In genomic region chr22:39319284-39320170, GRCh38 we compare ENCODE assay signal across 8 cellular contexts. TPM values are rescaled to one million over a fixed set of nuclear protein-coding genes. Genes with fewer than 3 reads are reported as not detected.
A peak's percentile ranks its signal among the peaks of the same experiment; 100 is the strongest.
DNase-seq lines count a peak whose midpoint lies in the region; ATAC-seq, FAIRE-seq and TF ChIP-seq lines count a peak whose summit lies in the region.

Gene RPL3, minus strand, starts transcription at chr22:39319623. Its CDS starts 26 bp downstream, at chr22:39319597.

- peak; percentile 97 for DNase-seq in AG09319 (ENCODE audit: extremely low read depth, low read depth)
- peak; percentile 95 for DNase-seq in NCI-H460 (ENCODE audit: extremely low read depth, low read depth)
- peak; percentile 97 for DNase-seq in activated CD4-positive, alpha-beta T cell treated with anti-CD3 and anti-CD28 coated beads for 1 hour
- peak; percentile 98 for DNase-seq in cerebellum (ENCODE audit: low spot score)
- peak; percentile 99 for DNase-seq in kidney
- peak; percentile 95 for DNase-seq in stimulated activated CD4-positive, alpha-beta T cell treated with anti-CD3 and anti-CD28 coated beads, Interleukin-15, amount 100 ng/mL, for 24 hours

- H3K4me3 ChIP-seq in kidney (ENCODE audit: low read length in 2 of 2), result peak within 1 kb of the TSS; percentile 93

- peaks cover 20 to 31% of the 10 kb centered on the region in 2 donors for H3K4me1 ChIP-seq in kidney (ENCODE audit: control insufficient read depth in 1 of 2, insufficient read depth in 1 of 2, low read depth in 1 of 2, low read length in 2 of 2)

- peaks cover 22 to 36% of the 10 kb centered on the region in 2 donors for H3K36me3 ChIP-seq in kidney (ENCODE audit: control insufficient read depth in 1 of 2, insufficient read depth in 2 of 2, low read length in 2 of 2)

- H3K9me3 ChIP-seq in kidney (ENCODE audit: control insufficient read depth in 1 of 2, low read length in 2 of 2), result no peaks in the 10 kb centered on the region

- peak within 1 kb of the TSS; percentile 97 to 99 for H3K27ac ChIP-seq in kidney (ENCODE audit: low read depth in 2 of 2, low read length in 2 of 2)

- TF ChIP-seq CTCF in AG09319 (IDR thresholded peaks at IDR 0.05; ENCODE audit: low read depth, low read length) (peak; percentile 21), kidney (IDR thresholded peaks at IDR 0.05; ENCODE audit: borderline replicate concordance, extremely low read depth, insufficient read depth) (peak; percentile 26)

- intact Hi-C loops in kidney (cut with DNase I), result no loop called here

- peak within 1 kb of the TSS; percentile 93 to 100 for H3K9ac ChIP-seq in kidney (ENCODE audit: low read length in 2 of 2)

- peak; percentile 96 for FAIRE-seq in kidney (lab: Jason Lieb, UNC)

- ATAC-seq in GM19035 (IDR thresholded peaks at IDR 0.05; ENCODE audit: unreplicated experiment), result peak; percentile 88
- ATAC-seq in HG03354 (IDR thresholded peaks at IDR 0.05; ENCODE audit: poor library complexity, severe bottlenecking, unreplicated experiment), result peak; percentile 79

RNA-seq across cellular contexts. Expression of gene RPL3, which starts in this region (rescaled TPM):
- total RNA-seq in NCI-H460 (2014; rRNA removed; shearing (Covaris generic)), result 1,994 and 2,502 TPM in 2 replicates
- polyA plus RNA-seq in NCI-H460 (2014; cell fraction: nucleus; rRNA removed), result 1,765 and 1,766 TPM in 2 replicates
- total RNA-seq in cerebellum (983 TPM), kidney (1,862 TPM)
- polyA plus RNA-seq in kidney (ENCODE audit: insufficient read depth, low read depth, low replicate concordance), result 2,443 TPM

Comparison
In these comparisons a context has a peak if more than half of its experiments do, and no peak if none do; other contexts are left out.
1. Peak in every context shown above with its lines: DNase-seq, ATAC-seq, H3K4me3 ChIP-seq and H3K27ac ChIP-seq.